ENCODE assay signal across 11 cellular contexts in genomic region chr12:53044896-53045571, GRCh38. TPM values are rescaled to one million over a fixed set of nuclear protein-coding genes. Genes with fewer than 3 reads are reported as not detected.
DNase-seq lines count a peak whose midpoint lies in the region; ATAC-seq and TF ChIP-seq lines count a peak whose summit lies in the region.
"Had no signal": no experiment of that assay in that cellular context is flagged by ENCODE, and none has a peak within 500 bp of the region (broad histone marks: within the 10 kb centered on the region; RNA-seq: fewer than 3 reads in every experiment).

No MANE protein-coding gene starts in this region.

- no TSS peak for BruUV-seq in A673 (replicated peaks; lab: Mats Ljungman, UMichigan)

- H3K27me3 Mint-ChIP-seq in neural crest cell (ENCODE audit: low read depth): peaks cover 15% of the 10 kb centered on the region

- peak overlapping the region; percentile 97 to 100 for H3K27ac ChIP-seq in right atrium auricular region
- H3K27ac ChIP-seq in colonic mucosa: peak overlapping the region; percentile 12
- peak overlapping the region; percentile 95 to 98 for H3K27ac ChIP-seq in aorta (ENCODE audit: low read depth in 1 of 2, low read length in 2 of 2)
- H3K27ac ChIP-seq in A673 (ENCODE audit: low read depth, low read length, poor library complexity, severe bottlenecking): no peak overlapping the region

- WGBS in aorta, 2 donors: 16 to 35% methylated on average over 3 of the region's 3 CpGs

- CTCF ChIA-PET in A673 (lab: Charles Lee): no interaction called here

- POLR2A ChIA-PET in A673 (lab: Charles Lee; ENCODE audit: low non-redundant PET): no interaction called here

- no peaks in the 10 kb centered on the region for H3K27me3 ChIP-seq in right atrium auricular region
- H3K27me3 ChIP-seq in colonic mucosa: no peaks in the 10 kb centered on the region
- H3K27me3 ChIP-seq in aorta (ENCODE audit: control insufficient read depth in 1 of 2, insufficient read depth in 2 of 2, low read length in 1 of 2): no peaks in the 10 kb centered on the region
- H3K27me3 ChIP-seq in A673 (replicated peaks; ENCODE audit: insufficient read depth, low read depth, low read length, poor library complexity): no peaks in the 10 kb centered on the region

- no peaks in the 10 kb centered on the region for H3K9me3 Mint-ChIP-seq in neural crest cell

- peak overlapping the region; percentile 96 for H3K4me3 Mint-ChIP-seq in neural crest cell

- peak overlapping the region; percentile 75 to 77 for H3K4me3 ChIP-seq in right atrium auricular region
- H3K4me3 ChIP-seq in colonic mucosa: no peak overlapping the region
- peak overlapping the region in 1 of 2 donors; percentile 4 for H3K4me3 ChIP-seq in aorta (ENCODE audit: low read length in 2 of 2)
- no peak overlapping the region for H3K4me3 ChIP-seq in A673 (ENCODE audit: low read depth, low read length, poor library complexity, severe bottlenecking)

- TF ChIP-seq CTCF in right atrium auricular region (IDR thresholded peaks at IDR 0.05): no peak
- TF ChIP-seq CTCF in colonic mucosa (IDR thresholded peaks at IDR 0.05): no peak
- no peak for TF ChIP-seq CTCF in neural crest cell (conservative IDR thresholded peaks at IDR 0.05)
- no peak for TF ChIP-seq CTCF in A673 (conservative IDR thresholded peaks at IDR 0.05; ENCODE audit: low read depth, low read length)

- H3K36me3 ChIP-seq in right atrium auricular region (peaks cover 7% of the 10 kb centered on the region), colonic mucosa (no peaks in the 10 kb centered on the region), aorta (ENCODE audit: control insufficient read depth in 1 of 2, insufficient read depth in 2 of 2, low read length in 1 of 2) (peaks cover 0 to under 1% of the 10 kb centered on the region in 2 donors), A673 (ENCODE audit: insufficient read depth, low read length, poor library complexity, severe bottlenecking) (peaks cover 7% of the 10 kb centered on the region)

- DNase-seq in right atrium auricular region (ENCODE audit: low spot score) (no peak), Right ventricle myocardium inferior (ENCODE audit: missing footprints) (no peak), colonic mucosa (no peak), neural crest cell (ENCODE audit: low read depth, low spot score) (no peak), aorta (peak in 1 of 2 donors; percentile 63), NCI-H2107 (lab: John Stamatoyannopoulos, UW) (no peak), A673 (ENCODE audit: low spot score) (no peak)
- DNase-seq: COR-L47, NCI-H1417 treated with DMSO at 0.1 percent for 48 hours had no signal

- H3K4me1 Mint-ChIP-seq in neural crest cell: peaks cover 66% of the 10 kb centered on the region

- no peaks in the 10 kb centered on the region for H3K9me3 ChIP-seq in right atrium auricular region
- H3K9me3 ChIP-seq in colonic mucosa: no peaks in the 10 kb centered on the region
- no peaks in the 10 kb centered on the region for H3K9me3 ChIP-seq in aorta (ENCODE audit: control insufficient read depth, low read length)
- H3K9me3 ChIP-seq in A673 (ENCODE audit: low read depth, low read length, poor library complexity, severe bottlenecking): no peaks in the 10 kb centered on the region

- ATAC-seq in Right ventricle myocardium inferior: no peak
- no peak for ATAC-seq in aorta (ENCODE audit: low FRiP score)
- ATAC-seq in GM19324 (IDR thresholded peaks at IDR 0.05; ENCODE audit: low FRiP score, unreplicated experiment): no peak

- no peak overlapping the region for H3K9ac ChIP-seq in colonic mucosa (ENCODE audit: low read depth in 2 of 2, low read length in 2 of 2)

- H3K36me3 Mint-ChIP-seq in neural crest cell (ENCODE audit: low read depth): peaks cover 5% of the 10 kb centered on the region

- peak overlapping the region; percentile 21 for H3K27ac Mint-ChIP-seq in neural crest cell (ENCODE audit: unreplicated experiment)

- peaks cover 3 to 58% of the 10 kb centered on the region in 2 donors for H3K4me1 ChIP-seq in right atrium auricular region
- peaks cover 14% of the 10 kb centered on the region for H3K4me1 ChIP-seq in colonic mucosa
- H3K4me1 ChIP-seq in aorta (ENCODE audit: control insufficient read depth in 1 of 2, insufficient read depth in 2 of 2, low read length in 2 of 2): no peaks in the 10 kb centered on the region
- H3K4me1 ChIP-seq in A673 (ENCODE audit: insufficient read depth, low read length, poor library complexity, severe bottlenecking): peaks cover 27% of the 10 kb centered on the region

- intact Hi-C loops in Right ventricle myocardium inferior (cut with DNase I) (loop anchor here (5.0 to 10.0 kb wide), 2 partner anchors 38 to 50 kb away; partner anchors contain the start of genes EIF4B and IGFBP6), colonic mucosa (cut with DNase I) (no loop called here), aorta (cut with DNase I) (no loop called here), A673 (cut with micrococcal nuclease; ENCODE audit: unreplicated experiment) (loop anchor here (5.0 kb wide), 1 partner anchor 52 kb away; the partner anchor contains the start of gene IGFBP6)

RNA-seq across cellular contexts. Expression of gene TNS2, which starts 4.8 kb away (rescaled TPM):
- 100 to 1,000 TPM in 1 of 2 donors, 10 to 100 TPM in 1; 76.2 to 153 TPM for total RNA-seq in right atrium auricular region
- total RNA-seq in Right ventricle myocardium inferior: 122 TPM
- 10 to 100 TPM; 26.0 to 27.1 TPM for total RNA-seq in colonic mucosa
- 14.2 and 22.8 TPM in 2 replicates for total RNA-seq in neural crest cell
- 100 to 1,000 TPM; 198 to 275 TPM for total RNA-seq in aorta
- 100 to 1,000 TPM; 130 to 412 TPM for polyA plus RNA-seq in aorta
- total RNA-seq in A673 (2021): 3.4 and 6.1 TPM in 2 replicates

RNA-seq across cellular contexts. Expression of gene SPRYD3, which starts 34.2 kb away (rescaled TPM):
- total RNA-seq in right atrium auricular region (10 to 100 TPM; 33.5 to 64.5 TPM), Right ventricle myocardium inferior (41.0 TPM), colonic mucosa (10 to 100 TPM; 32.5 to 35.0 TPM), neural crest cell (8.8 and 11.2 TPM in 2 replicates), aorta (100 to 1,000 TPM in 1 of 2 donors, 10 to 100 TPM in 1; 71.6 to 101 TPM), A673 (2021) (17.0 and 19.3 TPM in 2 replicates)
- polyA plus RNA-seq in aorta: 10 to 100 TPM; 53.8 to 60.9 TPM

RNA-seq across cellular contexts. Expression of gene EIF4B, which starts 38.8 kb away (rescaled TPM):
- 100 to 1,000 TPM; 272 to 383 TPM for total RNA-seq in right atrium auricular region
- total RNA-seq in Right ventricle myocardium inferior: 416 TPM
- 100 to 1,000 TPM; 398 to 455 TPM for total RNA-seq in colonic mucosa
- 514 and 527 TPM in 2 replicates for total RNA-seq in neural crest cell
- total RNA-seq in aorta: 100 to 1,000 TPM; 353 to 439 TPM
- 100 to 1,000 TPM; 147 to 259 TPM for polyA plus RNA-seq in aorta
- total RNA-seq in A673 (2021): 393 and 400 TPM in 2 replicates

RNA-seq across cellular contexts. Expression of gene IGFBP6, which starts 52.4 kb away (rescaled TPM):
- total RNA-seq in right atrium auricular region: 100 to 1,000 TPM in 1 of 2 donors, 10 to 100 TPM in 1; 99.0 to 358 TPM
- total RNA-seq in Right ventricle myocardium inferior: 54.3 TPM
- 10 to 100 TPM in 1 of 2 donors, 1 to 10 TPM in 1; 7.2 to 14.6 TPM for total RNA-seq in colonic mucosa
- total RNA-seq in neural crest cell: 0.72 and 0.73 TPM in 2 replicates
- total RNA-seq in aorta: 100 to 1,000 TPM; 820 to 979 TPM
- 100 to 1,000 TPM; 507 to 837 TPM for polyA plus RNA-seq in aorta
- total RNA-seq in A673 (2021): 6.6 and 7.3 TPM in 2 replicates

RNA-seq across cellular contexts. Expression of gene SOAT2, which starts 58.3 kb away (rescaled TPM):
- not detected for total RNA-seq in right atrium auricular region
- not detected for total RNA-seq in Right ventricle myocardium inferior
- under 1 TPM in 1 of 2 donors, not detected in 1; 0.12 TPM for total RNA-seq in colonic mucosa
- not detected in 2 replicates for total RNA-seq in neural crest cell
- 1 to 10 TPM in 1 of 2 donors, under 1 TPM in 1; 0.63 to 1.2 TPM for total RNA-seq in aorta
- 1 to 10 TPM; 1.5 to 3.4 TPM for polyA plus RNA-seq in aorta
- not detected in 2 replicates for total RNA-seq in A673 (2021)
- total RNA-seq: RPMI7951 had no signal

Comparison
In these comparisons a context has a peak if more than half of its experiments do, and no peak if none do; other contexts are left out.
1. H3K4me3 ChIP-seq: peak in right atrium auricular region (2 of 2); none in colonic mucosa (single experiment) and A673 (single experiment).
2. intact Hi-C loops: an anchor here in Right ventricle myocardium inferior (5.0 to 10.0 kb wide) and A673 (5.0 kb wide); none called in colonic mucosa and aorta.